In the genomic region with DNA sequence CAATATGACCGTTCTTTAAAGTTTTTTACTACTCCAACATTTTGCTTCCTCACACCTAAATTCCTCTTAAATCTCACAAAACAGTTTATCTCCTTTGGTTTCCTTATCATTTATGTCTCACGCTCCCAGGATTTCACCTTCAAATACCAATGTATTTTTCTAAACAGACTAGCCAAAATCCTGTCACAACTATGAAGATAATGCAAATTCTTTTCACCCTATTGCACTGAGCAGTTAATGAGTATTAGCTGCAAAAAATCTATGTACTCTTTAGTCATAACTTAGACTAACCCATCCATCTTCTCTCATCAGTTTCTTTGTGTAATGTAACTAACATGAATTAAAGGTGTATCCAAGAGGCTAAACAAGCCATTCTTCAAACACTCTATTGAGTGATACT, we compare ENCODE assay signal across 10 cellular contexts.
"Had no signal": no experiment of that assay in that cellular context is flagged by ENCODE, and none has a peak within 500 bp of the region (broad histone marks: within the 10 kb centered on the region; RNA-seq: fewer than 3 reads in every experiment).

No MANE protein-coding gene starts in this region.

- ATAC-seq: HCT116, HepG2 had no signal

- H3K27ac Mint-ChIP-seq: HFFc6, IgD-negative memory B cell had no signal

- H3K4me1 Mint-ChIP-seq: IgD-negative memory B cell had no signal

- H3K9me3 ChIP-seq: HAP-1 had no signal

- H3K4me3 Mint-ChIP-seq: HFFc6, IgD-negative memory B cell had no signal

- H3K27ac ChIP-seq: GM23248, HL-60 had no signal

- DNase-seq: GM23248, GOT3, H7, HFFc6, KBM-7 had no signal

- H3K4me3 ChIP-seq: GM23248, HAP-1 had no signal

- H2AFZ ChIP-seq: GM23248 had no signal

- H3K36me3 ChIP-seq: HAP-1 had no signal

- H3K9me3 Mint-ChIP-seq: HFFc6, IgD-negative memory B cell had no signal

- H3K9ac ChIP-seq: GM23248 had no signal
